ENCODE assay signal across 34 cellular contexts in the genomic region with DNA sequence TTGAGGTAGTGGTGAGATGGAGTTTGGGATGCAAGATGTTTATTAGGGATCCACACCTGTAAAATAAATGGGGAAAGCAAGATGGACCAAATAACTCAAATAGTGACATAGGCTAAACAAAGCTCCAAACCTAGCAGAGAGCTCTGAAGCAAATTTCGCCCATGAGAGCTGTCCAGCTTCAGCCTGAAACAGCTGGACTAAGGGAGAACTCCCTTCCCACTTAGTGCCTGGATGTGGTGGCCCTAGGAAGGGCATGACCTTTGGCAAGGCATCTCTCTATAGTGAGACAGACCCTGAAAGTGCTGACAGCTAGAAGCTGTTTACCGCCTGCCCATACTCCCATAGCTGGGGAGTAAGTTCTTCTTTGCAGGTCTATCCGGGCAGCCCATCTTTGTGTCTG. TPM values are rescaled to one million over a fixed set of nuclear protein-coding genes. Genes with fewer than 3 reads are reported as not detected.
"Had no signal": no experiment of that assay in that cellular context is flagged by ENCODE, and none has a peak within 500 bp of the region (broad histone marks: within the 10 kb centered on the region; RNA-seq: fewer than 3 reads in every experiment).

No MANE protein-coding gene starts in this region.

- ATAC-seq: naive thymus-derived CD4-positive, alpha-beta T cell; natural killer cell; psoas muscle; right cardiac atrium; right lobe of liver; stimulated activated memory B cell treated with anti-CD40 and anti-IgM and Interleukin-4, amounts not matched to agents 10 μg/mL and 1 μg/mL and 100 μg/mL, for 72 hours; stimulated activated naive CD8-positive, alpha-beta T cell treated with anti-CD3 and anti-CD28 coated beads, Interleukin-15, amount 100 ng/mL, for 72 hours; stimulated activated naive CD8-positive, alpha-beta T cell treated with anti-CD3 and anti-CD28 coated beads, Interleukin-15, Interleukin-2, amounts not matched to agents 100 U/mL and 50 U/mL, for 24 hours; upper lobe of right lung had no signal

- H3K4me3 Mint-ChIP-seq: naive thymus-derived CD4-positive, alpha-beta T cell; natural killer cell; nephron; stimulated activated memory B cell treated with anti-CD40 and anti-IgM and Interleukin-4, amounts not matched to agents 10 μg/mL and 1 μg/mL and 100 μg/mL, for 72 hours; stimulated activated naive CD8-positive, alpha-beta T cell treated with anti-CD3 and anti-CD28 coated beads, Interleukin-15, amount 100 ng/mL, for 72 hours; type B pancreatic cell had no signal

- H3K9ac ChIP-seq: parathyroid adenoma had no signal

- H3K27me3 Mint-ChIP-seq: progenitor cell of endocrine pancreas; stimulated activated memory B cell treated with anti-CD40 and anti-IgM and Interleukin-4, amounts not matched to agents 10 μg/mL and 1 μg/mL and 100 μg/mL, for 72 hours; type B pancreatic cell had no signal

- H3K27ac Mint-ChIP-seq: naive thymus-derived CD4-positive, alpha-beta T cell; natural killer cell; nephron; progenitor cell of endocrine pancreas; stimulated activated memory B cell treated with anti-CD40 and anti-IgM and Interleukin-4, amounts not matched to agents 10 μg/mL and 1 μg/mL and 100 μg/mL, for 72 hours; stimulated activated naive CD8-positive, alpha-beta T cell treated with anti-CD3 and anti-CD28 coated beads, Interleukin-15, amount 100 ng/mL, for 72 hours; type B pancreatic cell had no signal

- H3K27ac ChIP-seq: neutrophil, ovary, parathyroid adenoma, psoas muscle, right lobe of liver, sigmoid colon, skin epidermis, spleen, suprapubic skin, testis, tibial artery, transverse colon, upper lobe of right lung, uterus had no signal

- H3K9me3 ChIP-seq: neutrophil, ovary, psoas muscle, right lobe of liver, spleen, suprapubic skin, testis, tibial artery, transverse colon, upper lobe of right lung, uterus had no signal

- H3K4me1 Mint-ChIP-seq: naive thymus-derived CD4-positive, alpha-beta T cell; natural killer cell; nephron; stimulated activated memory B cell treated with anti-CD40 and anti-IgM and Interleukin-4, amounts not matched to agents 10 μg/mL and 1 μg/mL and 100 μg/mL, for 72 hours; stimulated activated naive CD8-positive, alpha-beta T cell treated with anti-CD3 and anti-CD28 coated beads, Interleukin-15, amount 100 ng/mL, for 72 hours had no signal

- DNase-seq: naive thymus-derived CD4-positive, alpha-beta T cell; natural killer cell; nucleus accumbens; ovary; posterior cingulate gyrus; psoas muscle; right cardiac atrium; right lobe of liver; sigmoid colon; spleen; stimulated activated CD4-positive, alpha-beta T cell treated with anti-CD3 and anti-CD28 coated beads, Interleukin-12 subunit alpha, Interleukin-12 subunit beta, amount 100 ng/mL, for 4 hours; stimulated activated CD4-positive, alpha-beta T cell treated with anti-CD3 and anti-CD28 coated beads, Interleukin-1b, Interleukin-23, amount 100 ng/mL, for 48 hours; stimulated activated CD4-positive, alpha-beta T cell treated with anti-CD3 and anti-CD28 coated beads, Interleukin-4, amount 100 ng/mL, for 1 hour; stimulated activated CD4-positive, alpha-beta T cell treated with anti-CD3 and anti-CD28 coated beads, Interleukin-4, amount 100 ng/mL, for 4 hours; stimulated activated CD8-positive, alpha-beta memory T cell treated with anti-CD3 and anti-CD28 coated beads, Interleukin-4, amount 100 ng/mL, for 48 hours; stimulated activated naive CD4-positive, alpha-beta T cell; stimulated activated naive CD8-positive, alpha-beta T cell treated with anti-CD3 and anti-CD28 coated beads, Interleukin-15, amount 100 ng/mL, for 72 hours; stimulated activated naive CD8-positive, alpha-beta T cell treated with anti-CD3 and anti-CD28 coated beads, Interleukin-15, Interleukin-2, amounts not matched to agents 100 U/mL and 50 U/mL, for 24 hours; substantia nigra; testis; tibial artery; transverse colon; upper lobe of right lung; uterus had no signal

- H2AFZ ChIP-seq: parathyroid adenoma had no signal

- H3K79me2 ChIP-seq: parathyroid adenoma had no signal

- H3K9me3 Mint-ChIP-seq: nephron; stimulated activated memory B cell treated with anti-CD40 and anti-IgM and Interleukin-4, amounts not matched to agents 10 μg/mL and 1 μg/mL and 100 μg/mL, for 72 hours; stimulated activated naive CD8-positive, alpha-beta T cell treated with anti-CD3 and anti-CD28 coated beads, Interleukin-15, amount 100 ng/mL, for 72 hours had no signal

- H3K4me1 ChIP-seq: parathyroid adenoma, psoas muscle, right lobe of liver, sigmoid colon, spleen, suprapubic skin, testis, tibial artery, transverse colon, upper lobe of right lung, uterus had no signal

- H3K4me2 ChIP-seq: smooth muscle cell had no signal

- H3K36me3 ChIP-seq: neutrophil, ovary, right lobe of liver, sigmoid colon, spleen, suprapubic skin, tibial artery, transverse colon, upper lobe of right lung, uterus had no signal

- H3K4me3 ChIP-seq: ovary, psoas muscle, right lobe of liver, sigmoid colon, skin epidermis, smooth muscle cell, spleen, suprapubic skin, testis, tibial artery, transverse colon, upper lobe of right lung, uterus had no signal

- H3K27me3 ChIP-seq: neutrophil, ovary, right lobe of liver, sigmoid colon, spleen, suprapubic skin, testis, tibial artery, transverse colon, upper lobe of right lung, uterus had no signal

- H3K36me3 Mint-ChIP-seq: naive thymus-derived CD4-positive, alpha-beta T cell; natural killer cell; stimulated activated memory B cell treated with anti-CD40 and anti-IgM and Interleukin-4, amounts not matched to agents 10 μg/mL and 1 μg/mL and 100 μg/mL, for 72 hours; type B pancreatic cell had no signal

RNA-seq across cellular contexts. Expression of gene COL6A5, which starts 48.1 kb away (rescaled TPM):
- total RNA-seq: natural killer cell, osteoblast, progenitor cell of endocrine pancreas, psoas muscle, right cardiac atrium, right lobe of liver, sigmoid colon, transverse colon had no signal
